Comparison of ENCODE assay signal across 8 cellular contexts in genomic region chr19:33176670-33177416, GRCh38. TPM values are rescaled to one million over a fixed set of nuclear protein-coding genes. Genes with fewer than 3 reads are reported as not detected.
DNase-seq lines count a peak whose midpoint lies in the region; ATAC-seq and TF ChIP-seq lines count a peak whose summit lies in the region.

No MANE protein-coding gene starts in this region.

- H3K9me3 ChIP-seq in PC-9 (ENCODE audit: insufficient read depth, low read depth) (no peaks in the 10 kb centered on the region), esophagus squamous epithelium (no peaks in the 10 kb centered on the region)

- WGBS in esophagus squamous epithelium, 2 donors, result 0 to 2% methylated on average over 8 to 9 of the region's 65 CpGs

- peak overlapping the region; percentile 79 for H2AFZ ChIP-seq in PC-9

- peak in 3 of 4 donors; percentile 66 to 82 (median 77) for TF ChIP-seq POLR2A in esophagus squamous epithelium (IDR thresholded peaks at IDR 0.05)

- H3F3A ChIP-seq in PC-9 (ENCODE audit: insufficient read depth, low read depth), result peaks cover 17% of the 10 kb centered on the region

- peaks cover 7% of the 10 kb centered on the region; the same call in 1 of the 2 replicates for H3K79me2 ChIP-seq in PC-9 (ENCODE audit: low read depth)

- intact Hi-C loops in PC-9 (cut with micrococcal nuclease; ENCODE audit: unreplicated experiment) (loop anchor here (2.0 to 10.0 kb wide), 5 partner anchors 122 to 595 kb away; partner anchors contain the start of genes CEBPA, FAAP24, NUDT19 and PDCD5), esophagus squamous epithelium (cut with DNase I) (no loop called here)

- peak overlapping the region; percentile 83 for H3K4me3 ChIP-seq in Jurkat, Clone E6-1 (ENCODE audit: low read length)
- H3K4me3 ChIP-seq in PC-9 (peak overlapping the region; percentile 86), esophagus squamous epithelium (peak overlapping the region; percentile 75 to 94 (median 84))

- H3K4me2 ChIP-seq in PC-9, result peak overlapping the region; percentile 88

- no peaks in the 10 kb centered on the region for H3K9me2 ChIP-seq in PC-9 (ENCODE audit: insufficient read depth)

- TF ChIP-seq CTCF in PC-9 (conservative IDR thresholded peaks at IDR 0.05) (peak; percentile 3; the same call in 1 of the 2 replicates), esophagus squamous epithelium (IDR thresholded peaks at IDR 0.05) (peak in 4 of 6 experiments; percentile 4 to 36 (median 13))

- POLR2A ChIA-PET in PC-9 (lab: Charles Lee; ENCODE audit: unreplicated experiment), result interaction anchor here (0.6 to 1.2 kb wide), 10 partner anchors 17 to 827 kb away, joined by 3 to 10 read pairs (median 5); partner anchors contain the start of genes CEBPA, CEBPG, CEP89 and FAAP24

- peak; percentile 76 for ATAC-seq in GM21619 (IDR thresholded peaks at IDR 0.05; ENCODE audit: unreplicated experiment)

- peak overlapping the region; percentile 60 for H3K27ac ChIP-seq in PC-9
- peak overlapping the region; percentile 87 to 97 (median 94) for H3K27ac ChIP-seq in esophagus squamous epithelium

- TSS peak; percentile 100 for BruUV-seq in PC-9 (replicated peaks; lab: Mats Ljungman, UMichigan)

- peaks cover 32% of the 10 kb centered on the region for H3K4me1 ChIP-seq in PC-9 (replicated peaks; ENCODE audit: insufficient read depth)
- peaks cover 12 to 45% (median 21%) of the 10 kb centered on the region in 3 donors for H3K4me1 ChIP-seq in esophagus squamous epithelium

- CTCF ChIA-PET in PC-9 (lab: Charles Lee), result interaction anchor here (0.7 kb wide), 1 partner anchor 123 kb away, joined by 11 read pairs; no protein-coding TSS in a partner anchor

- H3K36me3 ChIP-seq in PC-9 (ENCODE audit: low read depth), result no peaks in the 10 kb centered on the region
- no peaks in the 10 kb centered on the region for H3K36me3 ChIP-seq in esophagus squamous epithelium

- DNase-seq in DMS53 treated with DMSO at 0.1 percent for 48 hours (lab: John Stamatoyannopoulos, UW; ENCODE audit: unreplicated experiment), result peak; percentile 100
- DNase-seq in Jurkat, Clone E6-1 (ENCODE audit: low read depth, low spot score), result peak; percentile 95
- peak; percentile 94 to 98 for DNase-seq in PC-9
- peak; percentile 99 for DNase-seq in activated T-cell treated with anti-CD3 and anti-CD28 coated beads, Interleukin-2, amount 50 U/mL, for 48 hours
- DNase-seq in esophagus squamous epithelium (lab: John Stamatoyannopoulos, UW), result peak; percentile 97
- DNase-seq in myocyte (ENCODE audit: low read depth), result peak; percentile 99
- peak; percentile 97 to 99 for DNase-seq in stimulated activated CD8-positive, alpha-beta memory T cell treated with anti-CD3 and anti-CD28 coated beads, Interleukin-7, amount 100 ng/mL, for 48 hours (ENCODE audit: extremely low read depth in 1 of 2, low read depth in 1 of 2)

- H3K27me3 ChIP-seq in PC-9 (ENCODE audit: insufficient read depth, low read depth), result no peaks in the 10 kb centered on the region
- no peaks in the 10 kb centered on the region for H3K27me3 ChIP-seq in esophagus squamous epithelium

- H4K20me1 ChIP-seq in PC-9 (ENCODE audit: insufficient read depth), result no peaks in the 10 kb centered on the region

RNA-seq across cellular contexts. Expression of gene LRP3, which starts 17.3 kb away (rescaled TPM):
- polyA plus RNA-seq in Jurkat, Clone E6-1 (2012; ENCODE audit: insufficient read depth, insufficient read length), result not detected
- total RNA-seq in PC-9 (2021) (2.3 and 3.0 TPM in 2 replicates), esophagus squamous epithelium (10 to 100 TPM in 2 of 4 donors, 1 to 10 TPM in 2; 5.5 to 17.2 (median 8.9) TPM), myocyte (34.2 and 40.6 TPM in 2 replicates)
- 33.2 TPM for polyA plus RNA-seq in myocyte (2012)

RNA-seq across cellular contexts. Expression of gene WDR88, which starts 44.9 kb away (rescaled TPM):
- not detected for polyA plus RNA-seq in Jurkat, Clone E6-1 (2012; ENCODE audit: insufficient read depth, insufficient read length)
- 0.59 TPM in 1 of 2 replicates, not detected in the other for total RNA-seq in PC-9 (2021)
- not detected for total RNA-seq in esophagus squamous epithelium
- total RNA-seq in myocyte, result not detected in 2 replicates
- 0.26 TPM for polyA plus RNA-seq in myocyte (2012)

RNA-seq across cellular contexts. Expression of gene SLC7A10, which starts 48.8 kb away (rescaled TPM):
- not detected for polyA plus RNA-seq in Jurkat, Clone E6-1 (2012; ENCODE audit: insufficient read depth, insufficient read length)
- not detected in 2 replicates for total RNA-seq in PC-9 (2021)
- total RNA-seq in esophagus squamous epithelium, result not detected
- total RNA-seq in myocyte, result not detected in 2 replicates
- polyA plus RNA-seq in myocyte (2012), result not detected

Comparison
In these comparisons a context has a peak if more than half of its experiments do, and no peak if none do; other contexts are left out.
1. Peak in every context shown above with its lines: DNase-seq, ATAC-seq, H3K4me3 ChIP-seq and H3K27ac ChIP-seq.